Comparison of ENCODE assay signal across 9 cellular contexts in the genomic region with DNA sequence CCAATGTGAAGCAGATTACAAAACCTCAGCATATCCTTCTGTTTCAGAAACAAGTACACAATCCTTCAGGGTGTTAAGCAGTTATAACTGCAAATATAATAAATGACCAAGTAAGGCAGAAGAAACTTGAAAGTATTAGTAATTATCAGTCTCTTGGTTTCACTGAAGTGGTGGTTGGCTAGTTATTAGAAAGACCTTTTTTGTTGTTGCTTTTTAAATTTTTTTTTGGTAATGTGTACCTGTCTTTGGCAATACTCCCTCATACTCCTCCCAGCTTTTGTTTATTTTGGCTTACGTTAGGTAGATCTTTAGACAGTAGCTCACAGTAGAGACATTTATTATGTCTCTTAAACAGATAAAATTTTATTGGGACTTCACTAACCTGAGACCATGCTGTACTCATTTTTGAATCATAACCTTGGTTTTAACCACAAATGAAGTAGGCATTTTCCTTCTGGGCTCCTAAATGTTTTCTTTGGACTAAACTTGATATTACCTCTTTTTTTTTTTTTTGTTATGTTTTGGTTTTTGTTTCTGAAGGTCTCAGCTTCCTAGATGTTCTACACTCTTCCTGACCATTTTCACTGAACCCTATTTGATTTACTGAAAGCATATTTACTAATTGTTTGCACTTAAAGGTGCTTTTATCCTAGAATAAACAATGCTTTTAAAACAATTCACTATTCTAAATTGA. TPM values are rescaled to one million over a fixed set of nuclear protein-coding genes. Genes with fewer than 3 reads are reported as not detected.
DNase-seq lines count a peak whose midpoint lies in the region; FAIRE-seq and TF ChIP-seq lines count a peak whose summit lies in the region.
"Had no signal": no experiment of that assay in that cellular context is flagged by ENCODE, and none has a peak within 500 bp of the region (broad histone marks: within the 10 kb centered on the region; RNA-seq: fewer than 3 reads in every experiment).

No MANE protein-coding gene starts in this region.

- H3K27me3 ChIP-seq in subcutaneous abdominal adipose tissue (ENCODE audit: control insufficient read depth in 5 of 5, insufficient read depth in 4 of 5, low read length in 5 of 5) (no peaks in the 10 kb centered on the region), Karpas-422 (ENCODE audit: low read length) (no peaks in the 10 kb centered on the region)
- H3K27me3 ChIP-seq: BLaER1 treated with 17β-estradiol and CSF1 and Interleukin-3, amounts not matched to agents 10 nM and 100 nM had no signal

- H3K9me3 Mint-ChIP-seq in activated naive CD8-positive, alpha-beta T cell (ENCODE audit: low read depth): no peaks in the 10 kb centered on the region
- no peaks in the 10 kb centered on the region for H3K9me3 Mint-ChIP-seq in activated naive CD8-positive, alpha-beta T cell treated with anti-CD3 and anti-CD28 coated beads for 36 hours

- H3K4me2 ChIP-seq in Karpas-422 (ENCODE audit: low read depth, low read length, poor library complexity, severe bottlenecking): no peak overlapping the region

- H2AFZ ChIP-seq in Karpas-422 (ENCODE audit: low read length): no peak overlapping the region

- peaks cover 0 to 30% (median 12%) of the 10 kb centered on the region in 5 donors for H3K4me1 ChIP-seq in subcutaneous abdominal adipose tissue (ENCODE audit: control insufficient read depth in 5 of 5, insufficient read depth in 5 of 5, low read length in 5 of 5)
- H3K4me1 ChIP-seq in Karpas-422 (ENCODE audit: low read length): peaks cover 41% of the 10 kb centered on the region

- H3K79me2 ChIP-seq in Karpas-422 (ENCODE audit: low read length): peaks cover 100% of the 10 kb centered on the region

- H3K9me2 ChIP-seq in Karpas-422 (replicated peaks; ENCODE audit: insufficient read depth, low read length): no peaks in the 10 kb centered on the region

- H3K4me3 ChIP-seq in subcutaneous abdominal adipose tissue (ENCODE audit: low read depth in 1 of 5, low read length in 5 of 5) (no peak overlapping the region), Karpas-422 (ENCODE audit: low read length) (no peak overlapping the region)
- H3K4me3 ChIP-seq: BLaER1 treated with 17β-estradiol and CSF1 and Interleukin-3, amounts not matched to agents 10 nM and 100 nM had no signal

- H3K36me3 ChIP-seq in subcutaneous abdominal adipose tissue (ENCODE audit: control insufficient read depth in 5 of 5, insufficient read depth in 5 of 5, low read length in 5 of 5) (no peaks in the 10 kb centered on the region), Karpas-422 (ENCODE audit: insufficient read depth, low read length) (no peaks in the 10 kb centered on the region)
- H3K36me3 ChIP-seq: BLaER1 treated with 17β-estradiol and CSF1 and Interleukin-3, amounts not matched to agents 10 nM and 100 nM had no signal

- no peak overlapping the region for H3K27ac Mint-ChIP-seq in activated naive CD8-positive, alpha-beta T cell
- H3K27ac Mint-ChIP-seq in activated naive CD8-positive, alpha-beta T cell treated with anti-CD3 and anti-CD28 coated beads for 36 hours: no peak overlapping the region

- no peaks in the 10 kb centered on the region for H3K9me3 ChIP-seq in subcutaneous abdominal adipose tissue (ENCODE audit: control insufficient read depth in 5 of 5, low read length in 5 of 5)
- no peaks in the 10 kb centered on the region for H3K9me3 ChIP-seq in Karpas-422 (ENCODE audit: low read length)
- H3K9me3 ChIP-seq: BLaER1 treated with 17β-estradiol and CSF1 and Interleukin-3, amounts not matched to agents 10 nM and 100 nM had no signal

- no peaks in the 10 kb centered on the region for H3K36me3 Mint-ChIP-seq in activated naive CD8-positive, alpha-beta T cell
- peaks cover 5% of the 10 kb centered on the region for H3K36me3 Mint-ChIP-seq in activated naive CD8-positive, alpha-beta T cell treated with anti-CD3 and anti-CD28 coated beads for 36 hours

- H3K4me1 Mint-ChIP-seq in activated naive CD8-positive, alpha-beta T cell (ENCODE audit: low read depth): peaks cover 69% of the 10 kb centered on the region
- H3K4me1 Mint-ChIP-seq in activated naive CD8-positive, alpha-beta T cell treated with anti-CD3 and anti-CD28 coated beads for 36 hours: peaks cover 52% of the 10 kb centered on the region

- peak; percentile 14 for FAIRE-seq in colon (lab: Jason Lieb, UNC)
- FAIRE-seq in GM12892 (lab: Jason Lieb, UNC): no peak

- H3K27ac ChIP-seq in subcutaneous abdominal adipose tissue (ENCODE audit: low read depth, low read length) (peak overlapping the region; percentile 32), Karpas-422 (ENCODE audit: low read length) (no peak overlapping the region)
- H3K27ac ChIP-seq: BLaER1 treated with 17β-estradiol and CSF1 and Interleukin-3, amounts not matched to agents 10 nM and 100 nM had no signal

- H3K4me3 Mint-ChIP-seq in activated naive CD8-positive, alpha-beta T cell: peak overlapping the region; percentile 3
- no peak overlapping the region for H3K4me3 Mint-ChIP-seq in activated naive CD8-positive, alpha-beta T cell treated with anti-CD3 and anti-CD28 coated beads for 36 hours

- H3K9ac ChIP-seq in subcutaneous abdominal adipose tissue (ENCODE audit: low read length in 5 of 5) (peak overlapping the region in 1 of 5 donors; percentile 13), Karpas-422 (ENCODE audit: low read length) (no peak overlapping the region)
- H3K9ac ChIP-seq: BLaER1 treated with 17β-estradiol and CSF1 and Interleukin-3, amounts not matched to agents 10 nM and 100 nM had no signal

- TF ChIP-seq POLR2A in GM12892 (IDR thresholded peaks at IDR 0.05; ENCODE audit: low read depth, low read length): no peak

- DNase-seq in activated naive CD8-positive, alpha-beta T cell treated with anti-CD3 and anti-CD28 coated beads for 36 hours: no peak
- DNase-seq in HT1080 (ENCODE audit: low read depth): peak; percentile 74
- DNase-seq in NCI-H1417 (lab: John Stamatoyannopoulos, UW): no peak
- no peak for DNase-seq in GM12892 (ENCODE audit: insufficient read length)
- no peak for DNase-seq in Karpas-422

- H4K20me1 ChIP-seq in Karpas-422 (ENCODE audit: insufficient read depth, low read depth, low read length): peaks cover 44% of the 10 kb centered on the region

- H3K27me3 Mint-ChIP-seq in activated naive CD8-positive, alpha-beta T cell: no peaks in the 10 kb centered on the region
- H3K27me3 Mint-ChIP-seq in activated naive CD8-positive, alpha-beta T cell treated with anti-CD3 and anti-CD28 coated beads for 36 hours: no peaks in the 10 kb centered on the region

RNA-seq across cellular contexts. Expression of a gene that starts 6.4 kb away (rescaled TPM):
- total RNA-seq in activated naive CD8-positive, alpha-beta T cell treated with anti-CD3 and anti-CD28 coated beads for 36 hours: 10 to 100 TPM; 35.0 to 35.7 TPM
- total RNA-seq in HT1080 (2014; rRNA removed; shearing (Covaris generic)): 20.4 and 23.3 TPM in 2 replicates
- 19.7 and 24.2 TPM in 2 replicates for polyA plus RNA-seq in HT1080 (2015; cell fraction: cytosol; rRNA removed)
- 20.9 and 21.3 TPM in 2 replicates for polyA plus RNA-seq in HT1080 (2015; cell fraction: nucleus; rRNA removed)
- 23.9 TPM for polyA plus RNA-seq in GM12892 (2012; ENCODE audit: missing spikeins)
- 19.3 and 42.7 TPM in 2 replicates for total RNA-seq in Karpas-422 (2014; rRNA removed; shearing (Covaris generic); ENCODE audit: low replicate concordance)
